Comparison of ENCODE assay signal across 23 cellular contexts in genomic region chr15:66844041-66844746, GRCh38.
DNase-seq lines count a peak whose midpoint lies in the region; ATAC-seq, FAIRE-seq and TF ChIP-seq lines count a peak whose summit lies in the region.
"Had no signal": no experiment of that assay in that cellular context is flagged by ENCODE, and none has a peak within 500 bp of the region (broad histone marks: within the 10 kb centered on the region; RNA-seq: fewer than 3 reads in every experiment).

No MANE protein-coding gene starts in this region.

- ATAC-seq in Right ventricle myocardium inferior, result no peak
- ATAC-seq: activated T-cell treated with anti-CD3 and anti-CD28 coated beads, Interleukin-2, amount 50 U/mL, for 72 hours; mucosa of descending colon; stimulated activated naive CD8-positive, alpha-beta T cell treated with anti-CD3 and anti-CD28 coated beads, Interleukin-15, amount 100 ng/mL, for 72 hours; T-helper 17 cell had no signal

- no peak overlapping the region for H2AFZ ChIP-seq in astrocyte (ENCODE audit: low read depth, low read length)

- H3K4me3 ChIP-seq in left ventricle myocardium inferior, result no peak overlapping the region
- no peak overlapping the region for H3K4me3 ChIP-seq in astrocyte (ENCODE audit: insufficient read depth, low read depth, low read length)
- H3K4me3 ChIP-seq: HAP-1, mucosa of descending colon, pancreas had no signal

- no peak for FAIRE-seq in astrocyte (lab: Jason Lieb, UNC)
- FAIRE-seq: GM12891, pancreas, urothelium cell line had no signal

- DNase-seq in left ventricle myocardium inferior (no peak), Right ventricle myocardium inferior (ENCODE audit: missing footprints) (no peak), astrocyte (ENCODE audit: low read depth) (no peak), type B pancreatic cell (ENCODE audit: extremely low spot score, unreplicated experiment) (no peak), OCI-M2 (lab: John Stamatoyannopoulos, UW; ENCODE audit: unreplicated experiment) (no peak), GM10266 (ENCODE audit: extremely low spot score) (no peak), OCI-M1 (lab: John Stamatoyannopoulos, UW) (no peak)
- DNase-seq: ACHN; activated T-cell treated with anti-CD3 and anti-CD28 coated beads, Interleukin-2, amount 50 U/mL, for 72 hours; CD4-positive, CD25-positive, alpha-beta regulatory T cell; central memory CD4-positive, alpha-beta T cell; DMS153; mucosa of descending colon; NCI-H1417 treated with DMSO at 0.1 percent for 48 hours; NCI-H526; stimulated activated CD4-positive, alpha-beta T cell treated with anti-CD3 and anti-CD28 coated beads, Interleukin-2, amount 100 ng/mL, for 48 hours; stimulated activated naive CD8-positive, alpha-beta T cell treated with anti-CD3 and anti-CD28 coated beads, Interleukin-15, amount 100 ng/mL, for 72 hours; T-helper 17 cell had no signal

- H3K4me3 Mint-ChIP-seq in astrocyte (ENCODE audit: unreplicated experiment) (peak overlapping the region; percentile 76), nephron (peak overlapping the region; percentile 53 to 81 (median 79)), type B pancreatic cell (peak overlapping the region; percentile 80)
- H3K4me3 Mint-ChIP-seq: activated T-cell treated with anti-CD3 and anti-CD28 coated beads, Interleukin-2, amount 50 U/mL, for 72 hours; stimulated activated naive CD8-positive, alpha-beta T cell treated with anti-CD3 and anti-CD28 coated beads, Interleukin-15, amount 100 ng/mL, for 72 hours had no signal

- H4K20me1 ChIP-seq in astrocyte (ENCODE audit: insufficient read depth, low read length), result no peaks in the 10 kb centered on the region

- H3K27me3 Mint-ChIP-seq in astrocyte (ENCODE audit: low read depth, unreplicated experiment) (peaks cover 10% of the 10 kb centered on the region), nephron (ENCODE audit: low read depth) (peaks cover 26% of the 10 kb centered on the region), type B pancreatic cell (peaks cover 3% of the 10 kb centered on the region)

- H3K79me2 ChIP-seq in astrocyte (ENCODE audit: insufficient read depth, low read length), result peaks cover 32% of the 10 kb centered on the region

- no peaks in the 10 kb centered on the region for H3K9me3 Mint-ChIP-seq in astrocyte (ENCODE audit: unreplicated experiment)
- H3K9me3 Mint-ChIP-seq in nephron, result no peaks in the 10 kb centered on the region
- no peaks in the 10 kb centered on the region for H3K9me3 Mint-ChIP-seq in type B pancreatic cell
- H3K9me3 Mint-ChIP-seq: activated T-cell treated with anti-CD3 and anti-CD28 coated beads, Interleukin-2, amount 50 U/mL, for 72 hours; stimulated activated naive CD8-positive, alpha-beta T cell treated with anti-CD3 and anti-CD28 coated beads, Interleukin-15, amount 100 ng/mL, for 72 hours had no signal

- peaks cover 55% of the 10 kb centered on the region for H3K4me1 ChIP-seq in left ventricle myocardium inferior
- H3K4me1 ChIP-seq in astrocyte (ENCODE audit: insufficient read depth, low read length), result peaks cover 20% of the 10 kb centered on the region

- intact Hi-C loops in left ventricle myocardium inferior (cut with micrococcal nuclease) (no loop called here), Right ventricle myocardium inferior (cut with DNase I) (no loop called here)

- H3K27me3 ChIP-seq in left ventricle myocardium inferior (ENCODE audit: low read depth) (no peaks in the 10 kb centered on the region), astrocyte (ENCODE audit: insufficient read depth, low read length) (no peaks in the 10 kb centered on the region)
- H3K27me3 ChIP-seq: pancreas had no signal

- TF ChIP-seq CTCF in left ventricle myocardium inferior (IDR thresholded peaks at IDR 0.05; ENCODE audit: borderline replicate concordance) (no peak), astrocyte (IDR thresholded peaks at IDR 0.05; ENCODE audit: insufficient read depth, low read depth, low read length) (no peak), nephron (IDR thresholded peaks at IDR 0.05; ENCODE audit: unreplicated experiment in 3 of 3) (no peak), type B pancreatic cell (conservative IDR thresholded peaks at IDR 0.05) (no peak), GM10266 (IDR thresholded peaks at IDR 0.05; ENCODE audit: control insufficient read depth, insufficient read depth, low read depth, missing control alignments) (no peak)

- H3K9me3 ChIP-seq in left ventricle myocardium inferior (replicated peaks), result no peaks in the 10 kb centered on the region
- no peaks in the 10 kb centered on the region for H3K9me3 ChIP-seq in astrocyte (ENCODE audit: insufficient read depth, low read depth, low read length)
- H3K9me3 ChIP-seq: HAP-1, mucosa of descending colon, pancreas had no signal

- peak overlapping the region; percentile 90 for H3K27ac Mint-ChIP-seq in astrocyte (ENCODE audit: unreplicated experiment)
- peak overlapping the region; percentile 60 to 87 (median 82) for H3K27ac Mint-ChIP-seq in nephron
- peak overlapping the region; percentile 90 for H3K27ac Mint-ChIP-seq in type B pancreatic cell
- H3K27ac Mint-ChIP-seq: activated T-cell treated with anti-CD3 and anti-CD28 coated beads, Interleukin-2, amount 50 U/mL, for 72 hours; CD4-positive, CD25-positive, alpha-beta regulatory T cell; stimulated activated naive CD8-positive, alpha-beta T cell treated with anti-CD3 and anti-CD28 coated beads, Interleukin-15, amount 100 ng/mL, for 72 hours; T-helper 17 cell had no signal

- H3K36me3 ChIP-seq in left ventricle myocardium inferior, result no peaks in the 10 kb centered on the region
- H3K36me3 ChIP-seq in astrocyte (ENCODE audit: insufficient read depth, low read length), result no peaks in the 10 kb centered on the region
- H3K36me3 ChIP-seq: HAP-1, pancreas had no signal

- H3K4me1 Mint-ChIP-seq in astrocyte (ENCODE audit: low read depth, unreplicated experiment), result peaks cover 24% of the 10 kb centered on the region
- H3K4me1 Mint-ChIP-seq in nephron, result peaks cover 37% of the 10 kb centered on the region
- peaks cover 43% of the 10 kb centered on the region for H3K4me1 Mint-ChIP-seq in type B pancreatic cell (ENCODE audit: unreplicated experiment)

- no peak overlapping the region for H3K4me2 ChIP-seq in astrocyte (ENCODE audit: low read length)

- H3K9ac ChIP-seq in astrocyte (ENCODE audit: low read length), result no peak overlapping the region

- H3K27ac ChIP-seq in left ventricle myocardium inferior (replicated peaks) (peak overlapping the region; percentile 97), astrocyte (ENCODE audit: low read depth, low read length) (no peak overlapping the region)

- H3K36me3 Mint-ChIP-seq in astrocyte (ENCODE audit: low read depth, unreplicated experiment), result peaks cover 6% of the 10 kb centered on the region
- no peaks in the 10 kb centered on the region for H3K36me3 Mint-ChIP-seq in nephron (ENCODE audit: low read depth)
- H3K36me3 Mint-ChIP-seq in type B pancreatic cell, result no peaks in the 10 kb centered on the region
- H3K36me3 Mint-ChIP-seq: CD4-positive, CD25-positive, alpha-beta regulatory T cell had no signal
